In the genomic region with DNA sequence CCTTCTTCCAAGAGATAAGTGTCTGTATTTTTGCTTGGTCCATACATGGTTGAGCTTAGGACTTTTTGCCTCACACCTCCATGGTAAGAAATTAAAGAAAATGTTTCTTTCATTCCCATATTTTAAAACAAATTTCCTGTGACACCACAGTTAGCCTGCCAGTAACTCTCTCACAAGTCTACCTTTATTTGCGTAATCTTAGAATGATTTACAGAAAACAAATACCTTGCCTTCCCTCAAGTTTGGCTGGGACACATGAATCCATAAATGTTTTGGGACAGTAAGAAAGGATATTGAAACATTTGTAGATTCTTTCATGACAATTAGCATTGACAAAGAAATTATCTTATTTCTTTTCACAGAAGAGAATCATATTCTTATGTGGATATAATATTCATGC, we compare ENCODE assay signal across 26 cellular contexts. TPM values are rescaled to one million over a fixed set of nuclear protein-coding genes. Genes with fewer than 3 reads are reported as not detected.
"Had no signal": no experiment of that assay in that cellular context is flagged by ENCODE, and none has a peak within 500 bp of the region (broad histone marks: within the 10 kb centered on the region; RNA-seq: fewer than 3 reads in every experiment).

No MANE protein-coding gene starts in this region.

- H3K36me3 ChIP-seq: heart left ventricle, left ventricle myocardium inferior, neutrophil, prostate gland, suprapubic skin, tibial artery had no signal

- H3K4me1 Mint-ChIP-seq: activated CD4-positive, alpha-beta T cell treated with anti-CD3 and anti-CD28 coated beads for 36 hours; activated CD8-positive, alpha-beta memory T cell treated with anti-CD3 and anti-CD28 coated beads, Interleukin-2, amount 10 ng/mL, durations not matched to agents 7 days and 5 days; naive B cell had no signal

- DNase-seq: activated CD4-positive, alpha-beta T cell treated with anti-CD3 and anti-CD28 coated beads for 36 hours; activated CD4-positive, CD25-positive, alpha-beta regulatory T cell; activated CD8-positive, alpha-beta memory T cell treated with anti-CD3 and anti-CD28 coated beads, Interleukin-2, amount 10 ng/mL, durations not matched to agents 7 days and 5 days; activated CD8-positive, alpha-beta T cell treated with anti-CD3 and anti-CD28 coated beads, Interleukin-2, amount 10 ng/mL, durations not matched to agents 7 days and 5 days; activated naive CD4-positive, alpha-beta T cell treated with Interleukin-2 at 50 U/mL for 16 hours; activated T-cell treated with anti-CD3 and anti-CD28 coated beads, Interleukin-2, amount 50 U/mL, for 48 hours; anterior cingulate cortex; foreskin fibroblast; heart left ventricle; left ventricle myocardium inferior; naive B cell; nephron progenitor cell; stimulated activated CD4-positive, alpha-beta T cell treated with anti-CD3 and anti-CD28 coated beads, Interleukin-15, amount 100 ng/mL, for 24 hours; stimulated activated CD4-positive, alpha-beta T cell treated with anti-CD3 and anti-CD28 coated beads, Interleukin-2, amount 100 ng/mL, for 24 hours; stimulated activated naive B cell treated with anti-CD40 and anti-IgM and Interleukin-4, amounts not matched to agents 10 μg/mL and 1 μg/mL and 100 μg/mL, for 72 hours; T-helper 2 cell; tibial artery had no signal

- H3K4me2 ChIP-seq: smooth muscle cell had no signal

- H3K27me3 Mint-ChIP-seq: stimulated activated naive B cell treated with anti-CD40 and anti-IgM and Interleukin-4, amounts not matched to agents 10 μg/mL and 1 μg/mL and 100 μg/mL, for 72 hours had no signal

- H3K4me1 ChIP-seq: heart left ventricle, left ventricle myocardium inferior, prostate gland, tibial artery had no signal

- H3K4me3 ChIP-seq: coronary artery, heart left ventricle, left ventricle myocardium inferior, prostate gland, smooth muscle cell, suprapubic skin, tibial artery had no signal

- H3K27ac Mint-ChIP-seq: activated CD4-positive, alpha-beta T cell treated with anti-CD3 and anti-CD28 coated beads for 36 hours; activated CD8-positive, alpha-beta memory T cell treated with anti-CD3 and anti-CD28 coated beads, Interleukin-2, amount 10 ng/mL, durations not matched to agents 7 days and 5 days; activated CD8-positive, alpha-beta T cell treated with anti-CD3 and anti-CD28 coated beads, Interleukin-2, amount 10 ng/mL, durations not matched to agents 7 days and 5 days; activated naive CD8-positive, alpha-beta T cell; naive B cell; nephron progenitor cell; stimulated activated naive B cell treated with anti-CD40 and anti-IgM and Interleukin-4, amounts not matched to agents 10 μg/mL and 1 μg/mL and 100 μg/mL, for 72 hours had no signal

- H3K27ac ChIP-seq: coronary artery, heart left ventricle, left ventricle myocardium inferior, neutrophil, prostate gland, suprapubic skin, tibial artery had no signal

- ATAC-seq: activated CD4-positive, alpha-beta T cell treated with anti-CD3 and anti-CD28 coated beads for 36 hours; activated CD8-positive, alpha-beta memory T cell treated with anti-CD3 and anti-CD28 coated beads, Interleukin-2, amount 10 ng/mL, durations not matched to agents 7 days and 5 days; activated CD8-positive, alpha-beta T cell treated with anti-CD3 and anti-CD28 coated beads, Interleukin-2, amount 10 ng/mL, durations not matched to agents 7 days and 5 days; esophagus mucosa; heart left ventricle; stimulated activated naive B cell treated with anti-CD40 and anti-IgM and Interleukin-4, amounts not matched to agents 10 μg/mL and 1 μg/mL and 100 μg/mL, for 72 hours had no signal

- H3K9me3 Mint-ChIP-seq: naive B cell; nephron progenitor cell; stimulated activated naive B cell treated with anti-CD40 and anti-IgM and Interleukin-4, amounts not matched to agents 10 μg/mL and 1 μg/mL and 100 μg/mL, for 72 hours had no signal

- H3K36me3 Mint-ChIP-seq: activated CD8-positive, alpha-beta memory T cell treated with anti-CD3 and anti-CD28 coated beads, Interleukin-2, amount 10 ng/mL, durations not matched to agents 7 days and 5 days; activated naive CD8-positive, alpha-beta T cell; naive B cell; stimulated activated naive B cell treated with anti-CD40 and anti-IgM and Interleukin-4, amounts not matched to agents 10 μg/mL and 1 μg/mL and 100 μg/mL, for 72 hours had no signal

- H3K27me3 ChIP-seq: heart left ventricle, neutrophil, suprapubic skin, tibial artery had no signal

- H3K4me3 Mint-ChIP-seq: activated CD4-positive, alpha-beta T cell treated with anti-CD3 and anti-CD28 coated beads for 36 hours; activated CD8-positive, alpha-beta memory T cell treated with anti-CD3 and anti-CD28 coated beads, Interleukin-2, amount 10 ng/mL, durations not matched to agents 7 days and 5 days; activated CD8-positive, alpha-beta T cell treated with anti-CD3 and anti-CD28 coated beads, Interleukin-2, amount 10 ng/mL, durations not matched to agents 7 days and 5 days; activated naive CD8-positive, alpha-beta T cell; naive B cell; nephron progenitor cell; stimulated activated naive B cell treated with anti-CD40 and anti-IgM and Interleukin-4, amounts not matched to agents 10 μg/mL and 1 μg/mL and 100 μg/mL, for 72 hours had no signal

- H3K9me3 ChIP-seq: heart left ventricle, left ventricle myocardium inferior, neutrophil, prostate gland, suprapubic skin, tibial artery had no signal

RNA-seq across cellular contexts. Expression of gene ARL14, which starts 3.8 kb away (rescaled TPM):
- total RNA-seq: activated CD4-positive, alpha-beta T cell treated with anti-CD3 and anti-CD28 coated beads for 36 hours; activated CD8-positive, alpha-beta memory T cell treated with anti-CD3 and anti-CD28 coated beads, Interleukin-2, amount 10 ng/mL, durations not matched to agents 7 days and 5 days; activated CD8-positive, alpha-beta T cell treated with anti-CD3 and anti-CD28 coated beads, Interleukin-2, amount 10 ng/mL, durations not matched to agents 7 days and 5 days; heart left ventricle; left ventricle myocardium inferior; lung microvascular endothelial cell; osteocyte; prostate gland; suprapubic skin had no signal
- polyA plus RNA-seq: heart left ventricle, smooth muscle cell had no signal
